Comparison of ENCODE assay signal across 8 cellular contexts in the genomic region with DNA sequence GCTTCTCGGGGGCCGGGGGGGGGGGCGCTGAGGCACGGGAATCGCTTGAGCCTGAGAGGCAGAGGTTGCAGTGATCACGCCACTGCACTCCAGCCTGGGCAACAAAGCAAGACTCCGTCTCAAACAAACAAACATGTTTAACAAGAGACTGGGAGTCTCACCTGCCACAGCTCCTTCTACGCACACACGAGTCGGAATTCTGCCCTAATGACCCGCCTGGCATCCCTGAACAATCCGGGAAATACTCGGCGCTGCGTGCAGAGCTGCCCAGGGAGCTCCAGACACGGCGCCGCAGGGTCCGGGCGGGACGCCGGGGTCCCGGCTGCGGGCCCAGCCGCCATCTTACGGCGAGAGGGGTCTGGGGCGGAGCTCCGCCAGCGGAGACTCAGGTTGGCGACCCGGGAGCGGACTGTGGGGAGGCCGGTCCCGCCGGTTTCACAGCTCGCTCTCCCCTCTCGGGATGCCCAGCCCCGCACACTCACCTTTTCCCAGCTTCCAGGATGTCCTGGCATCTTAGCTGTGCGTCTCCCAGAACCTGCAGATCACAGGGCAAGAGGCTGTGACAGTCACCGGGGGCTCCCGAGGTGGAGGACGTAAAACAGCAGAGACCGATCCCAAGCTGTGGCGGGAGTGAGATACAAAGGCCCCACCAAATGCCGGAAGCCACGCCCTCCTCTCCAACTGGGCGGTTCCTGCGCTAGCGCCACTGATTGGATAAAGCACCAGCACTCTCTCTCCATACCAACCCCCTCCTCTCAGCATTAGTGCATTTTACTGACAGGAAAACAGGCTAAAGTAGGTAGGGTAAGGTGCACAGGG. TPM values are rescaled to one million over a fixed set of nuclear protein-coding genes. Genes with fewer than 3 reads are reported as not detected.
DNase-seq lines count a peak whose midpoint lies in the region; ATAC-seq and TF ChIP-seq lines count a peak whose summit lies in the region.

No MANE protein-coding gene starts in this region.

- TF ChIP-seq CTCF in GM23338 (conservative IDR thresholded peaks at IDR 0.05; ENCODE audit: low read depth in 2 of 2) (0 out of 4 replicates have a peak, but pooled peaks of 1 of the 2 experiments have one; percentile 3), LNCaP clone FGC (IDR thresholded peaks at IDR 0.05; ENCODE audit: control insufficient read depth, extremely low read depth, insufficient read depth) (no peak), suprapubic skin (IDR thresholded peaks at IDR 0.05) (no peak)

- peak overlapping the region; percentile 74; the same call in 1 of the 2 replicates for H2AFZ ChIP-seq in GM23338

- peak overlapping the region; percentile 99 for H3K27ac Mint-ChIP-seq in GM23338
- H3K27ac Mint-ChIP-seq in activated naive CD4-positive, alpha-beta T cell treated with anti-CD3 and anti-CD28 coated beads, Interleukin-2, amount 10 ng/mL, durations not matched to agents 7 days and 5 days: peak overlapping the region; percentile 94

- H3K4me2 ChIP-seq in GM23338: peak overlapping the region; percentile 95

- peak in 1 of 2 donors; percentile 81 for TF ChIP-seq POLR2A in suprapubic skin (IDR thresholded peaks at IDR 0.05)

- H3K27me3 ChIP-seq in GM23338 (ENCODE audit: insufficient read depth) (no peaks in the 10 kb centered on the region), SJCRH30 (no peaks in the 10 kb centered on the region), suprapubic skin (no peaks in the 10 kb centered on the region)

- no peaks in the 10 kb centered on the region for H3F3A ChIP-seq in GM23338 (replicated peaks; ENCODE audit: low read depth)

- ATAC-seq in GM23338: peak; percentile 97

- peaks cover 48% of the 10 kb centered on the region for H3K79me2 ChIP-seq in GM23338 (replicated peaks; ENCODE audit: insufficient read depth)

- peaks cover 15% of the 10 kb centered on the region for H3K4me1 Mint-ChIP-seq in GM23338
- peaks cover 33% of the 10 kb centered on the region for H3K4me1 Mint-ChIP-seq in activated naive CD4-positive, alpha-beta T cell treated with anti-CD3 and anti-CD28 coated beads, Interleukin-2, amount 10 ng/mL, durations not matched to agents 7 days and 5 days

- H3K9me3 Mint-ChIP-seq in GM23338: no peaks in the 10 kb centered on the region
- peaks cover 23% of the 10 kb centered on the region for H3K9me3 Mint-ChIP-seq in activated naive CD4-positive, alpha-beta T cell treated with anti-CD3 and anti-CD28 coated beads, Interleukin-2, amount 10 ng/mL, durations not matched to agents 7 days and 5 days

- 0% methylated on average over 30 of the region's 50 CpGs for WGBS in suprapubic skin

- H4K20me1 ChIP-seq in GM23338 (replicated peaks; ENCODE audit: insufficient read depth): peaks cover 12% of the 10 kb centered on the region

- CTCF ChIA-PET in activated naive CD4-positive, alpha-beta T cell treated with anti-CD3 and anti-CD28 coated beads, Interleukin-2, amount 10 ng/mL, durations not matched to agents 7 days and 5 days (lab: Charles Lee): no interaction called here

- H3K4me3 ChIP-seq in GM23338: peak overlapping the region; percentile 85
- peak overlapping the region; percentile 76 for H3K4me3 ChIP-seq in LNCaP clone FGC (ENCODE audit: low read depth, low read length)
- peak overlapping the region; percentile 79 for H3K4me3 ChIP-seq in SJCRH30
- H3K4me3 ChIP-seq in suprapubic skin: peak overlapping the region; percentile 83

- no peak for TF ChIP-seq EP300 in suprapubic skin (IDR thresholded peaks at IDR 0.05)

- peaks cover 4% of the 10 kb centered on the region; the same call in 1 of the 2 replicates for H3K9me3 ChIP-seq in SJCRH30 (replicated peaks)
- H3K9me3 ChIP-seq in suprapubic skin: no peaks in the 10 kb centered on the region

- H3K36me3 ChIP-seq in GM23338 (ENCODE audit: insufficient read depth) (peaks cover 28% of the 10 kb centered on the region), SJCRH30 (peaks cover 34% of the 10 kb centered on the region), suprapubic skin (peaks cover 7% of the 10 kb centered on the region)

- peaks cover 44% of the 10 kb centered on the region for H3K36me3 Mint-ChIP-seq in GM23338 (ENCODE audit: low read depth)
- H3K36me3 Mint-ChIP-seq in activated naive CD4-positive, alpha-beta T cell treated with anti-CD3 and anti-CD28 coated beads, Interleukin-2, amount 10 ng/mL, durations not matched to agents 7 days and 5 days: peaks cover 30% of the 10 kb centered on the region

- H3K27ac ChIP-seq in GM23338 (ENCODE audit: low read depth) (peak overlapping the region; percentile 86), SJCRH30 (peak overlapping the region; percentile 74), suprapubic skin (peak overlapping the region; percentile 90)

- peaks cover 11% of the 10 kb centered on the region for H3K27me3 Mint-ChIP-seq in GM23338 (ENCODE audit: insufficient read depth, low read depth, poor library complexity)
- H3K27me3 Mint-ChIP-seq in activated naive CD4-positive, alpha-beta T cell treated with anti-CD3 and anti-CD28 coated beads, Interleukin-2, amount 10 ng/mL, durations not matched to agents 7 days and 5 days: no peaks in the 10 kb centered on the region

- H3K4me3 Mint-ChIP-seq in GM23338: peak overlapping the region; percentile 99
- H3K4me3 Mint-ChIP-seq in activated naive CD4-positive, alpha-beta T cell treated with anti-CD3 and anti-CD28 coated beads, Interleukin-2, amount 10 ng/mL, durations not matched to agents 7 days and 5 days: peak overlapping the region; percentile 92

- H3K9me2 ChIP-seq in GM23338 (ENCODE audit: insufficient read depth): no peaks in the 10 kb centered on the region

- no peaks in the 10 kb centered on the region for H3K4me1 ChIP-seq in GM23338 (ENCODE audit: insufficient read depth)
- no peaks in the 10 kb centered on the region for H3K4me1 ChIP-seq in SJCRH30
- H3K4me1 ChIP-seq in suprapubic skin: peaks cover 14% of the 10 kb centered on the region

- DNase-seq in Daoy (ENCODE audit: low read depth): peak; percentile 93
- DNase-seq in GM23338 (ENCODE audit: low spot score): peak; percentile 98
- peak; percentile 82 for DNase-seq in LNCaP clone FGC (ENCODE audit: low read depth)
- peak; percentile 93 to 95 for DNase-seq in SJCRH30
- peak; percentile 96 for DNase-seq in activated naive CD4-positive, alpha-beta T cell treated with anti-CD3 and anti-CD28 coated beads, Interleukin-2, amount 10 ng/mL, durations not matched to agents 7 days and 5 days
- peak; percentile 95 for DNase-seq in germinal center (ENCODE audit: low spot score)
- DNase-seq in non-pigmented ciliary epithelial cell (ENCODE audit: low read depth): peak; percentile 62
- DNase-seq in suprapubic skin (ENCODE audit: low spot score in 2 of 2): peak; percentile 95 to 96

TF ChIP-seq in GM23338, 12 proteins besides CTCF, POLR2A, EP300 and RAD21:
- peak; percentile 98 for TF ChIP-seq POLR2AphosphoS5 (IDR thresholded peaks at IDR 0.05; ENCODE audit: low read depth)
- TF ChIP-seq JUNB (IDR thresholded peaks at IDR 0.05; ENCODE audit: unreplicated experiment): no peak
- TF ChIP-seq, protein P1, sequence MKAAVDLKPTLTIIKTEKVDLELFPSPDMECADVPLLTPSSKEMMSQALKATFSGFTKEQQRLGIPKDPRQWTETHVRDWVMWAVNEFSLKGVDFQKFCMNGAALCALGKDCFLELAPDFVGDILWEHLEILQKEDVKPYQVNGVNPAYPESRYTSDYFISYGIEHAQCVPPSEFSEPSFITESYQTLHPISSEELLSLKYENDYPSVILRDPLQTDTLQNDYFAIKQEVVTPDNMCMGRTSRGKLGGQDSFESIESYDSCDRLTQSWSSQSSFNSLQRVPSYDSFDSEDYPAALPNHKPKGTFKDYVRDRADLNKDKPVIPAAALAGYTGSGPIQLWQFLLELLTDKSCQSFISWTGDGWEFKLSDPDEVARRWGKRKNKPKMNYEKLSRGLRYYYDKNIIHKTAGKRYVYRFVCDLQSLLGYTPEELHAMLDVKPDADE (IDR thresholded peaks at IDR 0.05): no peak

RNA-seq across cellular contexts. Expression of gene ZNF724, which starts 23.6 kb away (rescaled TPM):
- 9.8 and 22.1 TPM in 2 replicates for total RNA-seq in Daoy (2014; rRNA removed; shearing (Covaris generic))
- total RNA-seq in GM23338 (2014; rRNA removed; shearing (Covaris generic)): 77.5 and 85.3 TPM in 2 replicates
- polyA plus RNA-seq in GM23338 (2016; fragmentation: Nextera tagmentation; extraction: Ambion mirVana): 33.8 and 35.4 TPM in 2 replicates
- 38.5 and 43.8 TPM in 2 replicates for total RNA-seq in SJCRH30 (2014; rRNA removed; shearing (Covaris generic))
- total RNA-seq in suprapubic skin: 1 to 10 TPM; 2.3 to 3.9 (median 3.3) TPM

Comparison
In these comparisons a context has a peak if more than half of its experiments do, and no peak if none do; other contexts are left out.
1. Peak in every context shown above with its lines: DNase-seq, ATAC-seq, H3K4me3 ChIP-seq and H3K27ac ChIP-seq.